ENCODE assay signal across 22 cellular contexts in genomic region chrX:50725310-50725709, GRCh38.
DNase-seq lines count a peak whose midpoint lies in the region; ATAC-seq, FAIRE-seq and TF ChIP-seq lines count a peak whose summit lies in the region.
"Had no signal": no experiment of that assay in that cellular context is flagged by ENCODE, and none has a peak within 500 bp of the region (broad histone marks: within the 10 kb centered on the region; RNA-seq: fewer than 3 reads in every experiment).

No MANE protein-coding gene starts in this region.

- H3K9me3 Mint-ChIP-seq in GM23338 (peaks cover 16% of the 10 kb centered on the region; the same call in 2 of the 3 replicates), WTC11 (peaks cover 9% of the 10 kb centered on the region), endodermal cell (peaks cover 70% of the 10 kb centered on the region)
- H3K9me3 Mint-ChIP-seq: CD4-positive, CD25-positive, alpha-beta regulatory T cell; CD8-positive, alpha-beta T cell had no signal

- no peaks in the 10 kb centered on the region for H3K79me2 ChIP-seq in GM23338 (replicated peaks; ENCODE audit: insufficient read depth)
- no peaks in the 10 kb centered on the region for H3K79me2 ChIP-seq in mesendoderm (ENCODE audit: control insufficient read depth, insufficient read depth, low read length)
- no peaks in the 10 kb centered on the region for H3K79me2 ChIP-seq in OCI-LY7 (ENCODE audit: insufficient read depth, low read depth, low read length)

- CTCF ChIA-PET in WTC11 (lab: Charles Lee) = no interaction called here
- CTCF ChIA-PET in OCI-LY7 (lab: Charles Lee; ENCODE audit: unreplicated experiment) = no interaction called here

- DNase-seq in GM23338 (ENCODE audit: low spot score) = no peak
- DNase-seq in WTC11 (ENCODE audit: low spot score) = no peak
- peak; percentile 53 for DNase-seq in endodermal cell
- peak; percentile 74 for DNase-seq in mesendoderm
- no peak for DNase-seq in effector CD4-positive, alpha-beta T cell
- no peak for DNase-seq in small intestine
- DNase-seq in OCI-LY7 (ENCODE audit: low spot score) = no peak
- DNase-seq: Caco-2; CD4-positive, CD25-positive, alpha-beta regulatory T cell; CD8-positive, alpha-beta T cell; DMS153; DND-41; HFFc6 had no signal

- H3K36me3 ChIP-seq in GM23338 (ENCODE audit: insufficient read depth) = no peaks in the 10 kb centered on the region
- H3K36me3 ChIP-seq in endodermal cell (ENCODE audit: control insufficient read depth, insufficient read depth, low read length) = peaks cover 5% of the 10 kb centered on the region
- no peaks in the 10 kb centered on the region for H3K36me3 ChIP-seq in mesendoderm (ENCODE audit: control insufficient read depth, insufficient read depth, low read length)
- H3K36me3 ChIP-seq in small intestine (ENCODE audit: control insufficient read depth in 2 of 2, insufficient read depth in 2 of 2, low read length in 2 of 2) = no peaks in the 10 kb centered on the region
- H3K36me3 ChIP-seq in OCI-LY7 (ENCODE audit: insufficient read depth, low read length) = no peaks in the 10 kb centered on the region
- H3K36me3 ChIP-seq: BLaER1, HAP-1 had no signal

- H3K4me1 Mint-ChIP-seq in GM23338 = peaks cover 49% of the 10 kb centered on the region
- H3K4me1 Mint-ChIP-seq in WTC11 = peaks cover 67% of the 10 kb centered on the region
- peaks cover 34% of the 10 kb centered on the region for H3K4me1 Mint-ChIP-seq in endodermal cell
- H3K4me1 Mint-ChIP-seq: B cell; CD4-positive, CD25-positive, alpha-beta regulatory T cell had no signal

- H3K79me1 ChIP-seq in mesendoderm (ENCODE audit: low read length) = no peaks in the 10 kb centered on the region

- POLR2A ChIA-PET in WTC11 (lab: Charles Lee) (no interaction called here), OCI-LY7 (lab: Charles Lee) (no interaction called here)

- no peaks in the 10 kb centered on the region; the same call in 1 of the 2 replicates for H3F3A ChIP-seq in GM23338 (replicated peaks; ENCODE audit: low read depth)

- WGBS in endodermal cell (ENCODE audit: insufficient coverage in 1 of 2, insufficient read length in 1 of 2), 2 experiments = 37% methylated on average over 5 of the region's 5 CpGs; no CpG with 5 or more reads in 1 of the 2 experiments
- no CpG with 5 or more reads among the region's 5 CpGs for WGBS in mesendoderm (ENCODE audit: extremely low coverage, insufficient coverage, low lambda C conversion rate)
- 74 to 87% (median 81%) methylated on average over 5 of the region's 5 CpGs for WGBS in small intestine, 3 donors

- TF ChIP-seq CTCF in GM23338 (conservative IDR thresholded peaks at IDR 0.05; ENCODE audit: low read depth in 2 of 2) = no peak
- TF ChIP-seq CTCF in WTC11 (IDR thresholded peaks at IDR 0.05) = no peak
- no peak for TF ChIP-seq CTCF in endodermal cell (conservative IDR thresholded peaks at IDR 0.05)
- TF ChIP-seq CTCF in OCI-LY7 (conservative IDR thresholded peaks at IDR 0.05; ENCODE audit: low read length) = no peak

- no peak overlapping the region for H2BK15ac ChIP-seq in mesendoderm (replicated peaks; ENCODE audit: low read depth)

- no peak overlapping the region for H4K5ac ChIP-seq in mesendoderm (ENCODE audit: low read length)

- H3K4ac ChIP-seq in mesendoderm (ENCODE audit: low read depth, low read length) = peak overlapping the region; percentile 12

- no peak overlapping the region for H3K4me3 ChIP-seq in GM23338
- no peak overlapping the region for H3K4me3 ChIP-seq in endodermal cell (ENCODE audit: low read length)
- H3K4me3 ChIP-seq in mesendoderm (ENCODE audit: low read length) = no peak overlapping the region
- H3K4me3 ChIP-seq in small intestine (ENCODE audit: low read depth in 1 of 2, low read length in 2 of 2) = no peak overlapping the region
- H3K4me3 ChIP-seq in OCI-LY7 (ENCODE audit: low read depth, low read length, poor library complexity, severe bottlenecking) = no peak overlapping the region
- H3K4me3 ChIP-seq: BLaER1, HAP-1 had no signal

- no peak overlapping the region for H3K9ac ChIP-seq in endodermal cell (ENCODE audit: extremely low read depth, low read length, poor library complexity, severe bottlenecking)
- H3K9ac ChIP-seq in mesendoderm (ENCODE audit: low read length) = no peak overlapping the region
- H3K9ac ChIP-seq: BLaER1 had no signal

- H3K27ac Mint-ChIP-seq in GM23338 (no peak overlapping the region), WTC11 (peak overlapping the region; percentile 85), endodermal cell (no peak overlapping the region)
- H3K27ac Mint-ChIP-seq: B cell; CD4-positive, CD25-positive, alpha-beta regulatory T cell; CD8-positive, alpha-beta T cell; HFFc6 had no signal

- H3K4me1 ChIP-seq in GM23338 (ENCODE audit: insufficient read depth) (peaks cover 15% of the 10 kb centered on the region), endodermal cell (ENCODE audit: control insufficient read depth, insufficient read depth, low read length) (peaks cover 7% of the 10 kb centered on the region), mesendoderm (ENCODE audit: control insufficient read depth, low read depth, low read length) (no peaks in the 10 kb centered on the region), small intestine (ENCODE audit: control insufficient read depth in 2 of 2, insufficient read depth in 1 of 2, low read depth in 1 of 2, low read length in 1 of 2) (no peaks in the 10 kb centered on the region), OCI-LY7 (ENCODE audit: insufficient read depth, low read length, poor library complexity, severe bottlenecking) (no peaks in the 10 kb centered on the region)
- H3K4me1 ChIP-seq: BLaER1 had no signal

- peak overlapping the region; percentile 79 for H3K27ac ChIP-seq in GM23338 (ENCODE audit: low read depth)
- no peak overlapping the region for H3K27ac ChIP-seq in endodermal cell (ENCODE audit: low read depth, low read length)
- no peak overlapping the region for H3K27ac ChIP-seq in mesendoderm (ENCODE audit: low read depth, low read length)
- H3K27ac ChIP-seq in small intestine (ENCODE audit: low read depth in 1 of 2, low read length in 1 of 2) = no peak overlapping the region
- H3K27ac ChIP-seq in OCI-LY7 (ENCODE audit: low read depth, low read length, poor library complexity, severe bottlenecking) = no peak overlapping the region
- H3K27ac ChIP-seq: 22Rv1, BLaER1, C4-2B had no signal

- H4K20me1 ChIP-seq in GM23338 (replicated peaks; ENCODE audit: insufficient read depth) = no peaks in the 10 kb centered on the region
- no peaks in the 10 kb centered on the region for H4K20me1 ChIP-seq in OCI-LY7 (ENCODE audit: insufficient read depth, low read length)
- H4K20me1 ChIP-seq: BLaER1 had no signal

- no TSS peak for BruUV-seq in OCI-LY7 (replicated peaks; lab: Mats Ljungman, UMichigan)

- FAIRE-seq in small intestine (lab: Jason Lieb, UNC) = no peak
- FAIRE-seq: A204.1, G401.6, GM12892 had no signal

- H3K36me3 Mint-ChIP-seq in GM23338 (ENCODE audit: low read depth) (peaks cover 14% of the 10 kb centered on the region; the same call in 2 of the 3 replicates), WTC11 (peaks cover 14% of the 10 kb centered on the region), endodermal cell (ENCODE audit: low read depth) (peaks cover 14% of the 10 kb centered on the region)
- H3K36me3 Mint-ChIP-seq: CD4-positive, CD25-positive, alpha-beta regulatory T cell; CD8-positive, alpha-beta T cell had no signal

- H3K23ac ChIP-seq in mesendoderm (ENCODE audit: low read length) = no peak overlapping the region

- H3K9me2 ChIP-seq in GM23338 (ENCODE audit: insufficient read depth) = no peaks in the 10 kb centered on the region
- H3K9me2 ChIP-seq in OCI-LY7 (ENCODE audit: insufficient read depth, low read length) = no peaks in the 10 kb centered on the region

- no peak overlapping the region for H2BK5ac ChIP-seq in mesendoderm (ENCODE audit: low read length)

- no peak overlapping the region for H3K4me3 Mint-ChIP-seq in GM23338
- H3K4me3 Mint-ChIP-seq in WTC11 = no peak overlapping the region
- H3K4me3 Mint-ChIP-seq in endodermal cell = no peak overlapping the region
- H3K4me3 Mint-ChIP-seq: B cell; CD4-positive, CD25-positive, alpha-beta regulatory T cell; CD8-positive, alpha-beta T cell; HFFc6 had no signal

- H3K9me3 ChIP-seq in endodermal cell (ENCODE audit: control insufficient read depth, low read length) (peaks cover 7% of the 10 kb centered on the region), small intestine (ENCODE audit: control insufficient read depth, low read depth) (no peaks in the 10 kb centered on the region), OCI-LY7 (ENCODE audit: low read length) (no peaks in the 10 kb centered on the region)
- H3K9me3 ChIP-seq: BLaER1, Caco-2, HAP-1 had no signal

- no peaks in the 10 kb centered on the region for H3K27me3 ChIP-seq in GM23338 (ENCODE audit: insufficient read depth)
- H3K27me3 ChIP-seq in endodermal cell (ENCODE audit: control insufficient read depth, insufficient read depth, low read length, poor library complexity, severe bottlenecking) = no peaks in the 10 kb centered on the region
- no peaks in the 10 kb centered on the region for H3K27me3 ChIP-seq in mesendoderm (ENCODE audit: insufficient read depth, low read length, poor library complexity)
- no peaks in the 10 kb centered on the region for H3K27me3 ChIP-seq in small intestine (ENCODE audit: control insufficient read depth in 2 of 2, insufficient read depth in 2 of 2, low read length in 2 of 2)

- ATAC-seq in GM23338 (no peak), WTC11 (no peak), HG03565 (IDR thresholded peaks at IDR 0.05; ENCODE audit: unreplicated experiment) (no peak)
- ATAC-seq: CD8-positive, alpha-beta T cell had no signal

- intact Hi-C loops in OCI-LY7 (cut with micrococcal nuclease; ENCODE audit: unreplicated experiment) = no loop called here

- H2AFZ ChIP-seq in GM23338 (no peak overlapping the region), OCI-LY7 (ENCODE audit: low read length) (no peak overlapping the region)

- no peak overlapping the region for H2BK120ac ChIP-seq in mesendoderm (ENCODE audit: low read depth, low read length)

- no peak overlapping the region for H3K18ac ChIP-seq in mesendoderm (ENCODE audit: low read length)

- H2AK5ac ChIP-seq in mesendoderm (ENCODE audit: low read length) = no peak overlapping the region

- no peak overlapping the region for H3K56ac ChIP-seq in mesendoderm (ENCODE audit: low read length)

- H4K8ac ChIP-seq in mesendoderm (ENCODE audit: low read depth, low read length) = no peak overlapping the region

- H3K27me3 Mint-ChIP-seq in GM23338 (ENCODE audit: insufficient read depth, low read depth, poor library complexity) (no peaks in the 10 kb centered on the region), WTC11 (ENCODE audit: low read depth) (no peaks in the 10 kb centered on the region), endodermal cell (ENCODE audit: insufficient read depth) (no peaks in the 10 kb centered on the region)
- H3K27me3 Mint-ChIP-seq: B cell had no signal

- H3K4me2 ChIP-seq in GM23338 = 0 out of 2 replicates have a peak overlapping the region, but pooled peaks have one; percentile 64
- no peak overlapping the region for H3K4me2 ChIP-seq in mesendoderm (ENCODE audit: low read length)
- no peak overlapping the region for H3K4me2 ChIP-seq in OCI-LY7 (ENCODE audit: low read length)
- H3K4me2 ChIP-seq: BLaER1 had no signal

TF ChIP-seq in GM23338, 12 proteins besides CTCF, POLR2A, EP300 and RAD21 (continues in another document):
- TF ChIP-seq JUNB (IDR thresholded peaks at IDR 0.05; ENCODE audit: unreplicated experiment) (no peak), EZH2 (IDR thresholded peaks at IDR 0.05; ENCODE audit: low read depth, unreplicated experiment) (no peak)

TF ChIP-seq in WTC11, 78 proteins besides CTCF, POLR2A, EP300 and RAD21 (continues in another document):
- no peak for TF ChIP-seq ZBTB21 (CRISPR knock-in tag; IDR thresholded peaks at IDR 0.05; ENCODE audit: borderline replicate concordance)

Comparison
In these comparisons a context has a peak if more than half of its experiments do, and no peak if none do; other contexts are left out.
1. DNase-seq: peak in endodermal cell (single experiment) and mesendoderm (single experiment); none in GM23338 (single experiment), WTC11 (single experiment), effector CD4-positive, alpha-beta T cell (single experiment), small intestine (single experiment) and OCI-LY7 (single experiment).